Comparison of ENCODE assay signal across 8 cellular contexts in the genomic region with DNA sequence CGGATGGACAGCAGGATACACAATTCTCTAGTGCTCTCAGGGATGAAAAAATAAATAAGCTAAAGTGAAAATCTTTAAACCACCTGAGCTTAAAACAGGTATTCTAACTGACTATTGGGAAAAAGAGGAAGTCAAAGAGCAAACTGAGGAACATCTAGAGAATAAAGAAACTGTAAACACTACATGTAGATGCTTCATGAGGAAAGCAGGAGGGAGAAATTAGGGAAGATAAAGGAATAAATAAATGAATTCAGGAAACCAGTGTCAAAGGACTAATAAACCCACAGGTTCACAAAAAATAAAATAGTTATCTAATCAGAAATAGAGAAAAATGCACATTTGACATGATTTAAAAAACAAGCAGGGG. TPM values are rescaled to one million over a fixed set of nuclear protein-coding genes. Genes with fewer than 3 reads are reported as not detected.
DNase-seq lines count a peak whose midpoint lies in the region; ATAC-seq lines count a peak whose summit lies in the region.

No MANE protein-coding gene starts in this region.

- H3K4me2 ChIP-seq in Karpas-422 (ENCODE audit: low read depth, low read length, poor library complexity, severe bottlenecking), result peak overlapping the region; percentile 82

- H3K4me3 ChIP-seq in Karpas-422 (ENCODE audit: low read length) (peak overlapping the region; percentile 77), endocrine pancreas (ENCODE audit: control insufficient read depth, insufficient read depth, low read length) (peak overlapping the region; percentile 67), rectal smooth muscle tissue (ENCODE audit: low read length) (peak overlapping the region; percentile 100)

- H3K79me2 ChIP-seq in Karpas-422 (ENCODE audit: low read length), result peaks cover 38% of the 10 kb centered on the region

- no peaks in the 10 kb centered on the region for H3K9me2 ChIP-seq in Karpas-422 (replicated peaks; ENCODE audit: insufficient read depth, low read length)

- peak overlapping the region; percentile 72 for H3K27ac ChIP-seq in Karpas-422 (ENCODE audit: low read length)
- peak overlapping the region; percentile 71 for H3K27ac ChIP-seq in rectal smooth muscle tissue (ENCODE audit: low read depth, low read length)

- peaks cover 17% of the 10 kb centered on the region; the same call in 1 of the 2 replicates for H3K36me3 ChIP-seq in Karpas-422 (ENCODE audit: insufficient read depth, low read length)
- no peaks in the 10 kb centered on the region for H3K36me3 ChIP-seq in endocrine pancreas (ENCODE audit: control insufficient read depth, insufficient read depth, low read length)
- H3K36me3 ChIP-seq in rectal smooth muscle tissue (ENCODE audit: control insufficient read depth, insufficient read depth, low read length), result no peaks in the 10 kb centered on the region

- peak; percentile 3 for ATAC-seq in GM18511 (IDR thresholded peaks at IDR 0.05; ENCODE audit: unreplicated experiment)
- no peak for ATAC-seq in left lobe of liver

- no peaks in the 10 kb centered on the region for H3K9me3 ChIP-seq in Karpas-422 (ENCODE audit: low read length)
- H3K9me3 ChIP-seq in endocrine pancreas (ENCODE audit: control insufficient read depth, low read length), result no peaks in the 10 kb centered on the region

- DNase-seq in Karpas-422 (no peak), Ammon's horn (ENCODE audit: low spot score) (no peak), pons (ENCODE audit: low spot score) (no peak), medulla oblongata (ENCODE audit: extremely low spot score) (no peak), left lobe of liver (ENCODE audit: low spot score) (no peak)

- peak overlapping the region; percentile 73; the same call in 1 of the 2 replicates for H2AFZ ChIP-seq in Karpas-422 (ENCODE audit: low read length)

- H4K20me1 ChIP-seq in Karpas-422 (ENCODE audit: insufficient read depth, low read depth, low read length), result no peaks in the 10 kb centered on the region

- H3K9ac ChIP-seq in Karpas-422 (ENCODE audit: low read length), result peak overlapping the region; percentile 63
- no peak overlapping the region for H3K9ac ChIP-seq in endocrine pancreas (ENCODE audit: control insufficient read depth, insufficient read depth, low read length)
- H3K9ac ChIP-seq in rectal smooth muscle tissue (ENCODE audit: low read length), result no peak overlapping the region

- H3K4me1 ChIP-seq in Karpas-422 (ENCODE audit: low read length), result peaks cover 21% of the 10 kb centered on the region
- peaks cover 5% of the 10 kb centered on the region for H3K4me1 ChIP-seq in endocrine pancreas (ENCODE audit: control insufficient read depth, insufficient read depth, low read length)
- peaks cover 6% of the 10 kb centered on the region for H3K4me1 ChIP-seq in rectal smooth muscle tissue (ENCODE audit: control insufficient read depth, insufficient read depth, low read length)

- H3K27me3 ChIP-seq in Karpas-422 (ENCODE audit: low read length), result no peaks in the 10 kb centered on the region
- H3K27me3 ChIP-seq in endocrine pancreas (ENCODE audit: control insufficient read depth, insufficient read depth, low read length), result no peaks in the 10 kb centered on the region
- H3K27me3 ChIP-seq in rectal smooth muscle tissue (ENCODE audit: control insufficient read depth, insufficient read depth, low read length), result no peaks in the 10 kb centered on the region

RNA-seq across cellular contexts. Expression of gene MCCC1, which starts 0.5 kb away (rescaled TPM):
- 60.4 and 61.7 TPM in 2 replicates for total RNA-seq in Karpas-422 (2014; rRNA removed; shearing (Covaris generic); ENCODE audit: low replicate concordance)
- 46.1 TPM for total RNA-seq in left lobe of liver
